Comparison of ENCODE assay signal across 23 cellular contexts in genomic region chr5:12177225-12177624, GRCh38.
"Had no signal": no experiment of that assay in that cellular context is flagged by ENCODE, and none has a peak within 500 bp of the region (broad histone marks: within the 10 kb centered on the region; RNA-seq: fewer than 3 reads in every experiment).

No MANE protein-coding gene starts in this region.

- H3K36me3 ChIP-seq: colonic mucosa, esophagus muscularis mucosa, gastrocnemius medialis, heart right ventricle, left lung, lower lobe of right lung had no signal

- H3K27me3 ChIP-seq: colonic mucosa, esophagus muscularis mucosa, gastrocnemius medialis, heart right ventricle, left lung had no signal

- H3K9me3 ChIP-seq: colonic mucosa, esophagus muscularis mucosa, gastrocnemius medialis, lower lobe of right lung, mucosa of descending colon had no signal

- H3K27ac ChIP-seq: colonic mucosa, esophagus muscularis mucosa, gastrocnemius medialis, heart right ventricle, left lung, lower lobe of right lung had no signal

- ATAC-seq: effector memory CD8-positive, alpha-beta T cell; gastrocnemius medialis; heart right ventricle; left cardiac atrium; left lung; left ventricle myocardium superior; lower lobe of right lung; mucosa of descending colon; naive thymus-derived CD8-positive, alpha-beta T cell had no signal

- H3K4me1 ChIP-seq: colonic mucosa, esophagus muscularis mucosa, gastrocnemius medialis, heart right ventricle, left lung, lower lobe of right lung had no signal

- DNase-seq: colonic mucosa; cortex of kidney; effector CD8-positive, alpha-beta T cell; effector memory CD8-positive, alpha-beta T cell; endodermal cell; foreskin melanocyte; gastrocnemius medialis; glutamatergic neuron; head of caudate nucleus; heart right ventricle; hippocampal formation; left cardiac atrium; left lung; left ventricle myocardium superior; lower lobe of right lung; mesenchymal stem cell; mucosa of descending colon; naive B cell; naive thymus-derived CD8-positive, alpha-beta T cell had no signal

- H3K4me3 ChIP-seq: colonic mucosa, esophagus muscularis mucosa, gastrocnemius medialis, heart right ventricle, left lung, lower lobe of right lung, mucosa of descending colon had no signal

- FAIRE-seq: endometrium, islet of Langerhans, keratinocyte had no signal
